Comparison of ENCODE assay signal across 1 cellular context in the genomic region with DNA sequence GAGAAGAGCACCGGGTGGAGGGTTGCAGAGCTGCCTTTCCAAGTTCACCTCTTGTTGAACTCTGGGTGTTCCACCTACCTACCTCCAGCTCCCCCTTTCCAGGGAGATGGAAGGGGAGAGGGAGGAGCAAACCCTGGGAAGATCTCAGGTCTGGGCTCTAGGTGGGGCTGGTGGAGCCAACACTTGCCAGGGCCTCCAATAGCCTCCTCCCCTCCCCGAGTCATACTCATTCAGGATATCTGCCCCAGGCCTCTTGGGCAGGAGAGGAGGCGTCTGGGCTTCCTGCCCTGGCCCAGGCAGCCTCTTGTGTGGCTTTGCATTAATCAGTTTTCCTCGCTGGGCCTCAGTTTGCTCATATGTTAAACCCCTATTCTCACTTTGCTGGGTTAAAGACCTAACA.
TF ChIP-seq lines count a peak whose summit lies in the region.

No MANE protein-coding gene starts in this region.

TF ChIP-seq in SK-N-SH, 30 proteins besides CTCF, POLR2A, EP300 and RAD21 (continued from another document):
- TF ChIP-seq, protein P1, sequence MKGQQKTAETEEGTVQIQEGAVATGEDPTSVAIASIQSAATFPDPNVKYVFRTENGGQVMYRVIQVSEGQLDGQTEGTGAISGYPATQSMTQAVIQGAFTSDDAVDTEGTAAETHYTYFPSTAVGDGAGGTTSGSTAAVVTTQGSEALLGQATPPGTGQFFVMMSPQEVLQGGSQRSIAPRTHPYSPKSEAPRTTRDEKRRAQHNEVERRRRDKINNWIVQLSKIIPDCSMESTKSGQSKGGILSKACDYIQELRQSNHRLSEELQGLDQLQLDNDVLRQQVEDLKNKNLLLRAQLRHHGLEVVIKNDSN (IDR thresholded peaks at IDR 0.05; ENCODE audit: borderline replicate concordance, low read depth): no peak
- TF ChIP-seq, protein P2, sequence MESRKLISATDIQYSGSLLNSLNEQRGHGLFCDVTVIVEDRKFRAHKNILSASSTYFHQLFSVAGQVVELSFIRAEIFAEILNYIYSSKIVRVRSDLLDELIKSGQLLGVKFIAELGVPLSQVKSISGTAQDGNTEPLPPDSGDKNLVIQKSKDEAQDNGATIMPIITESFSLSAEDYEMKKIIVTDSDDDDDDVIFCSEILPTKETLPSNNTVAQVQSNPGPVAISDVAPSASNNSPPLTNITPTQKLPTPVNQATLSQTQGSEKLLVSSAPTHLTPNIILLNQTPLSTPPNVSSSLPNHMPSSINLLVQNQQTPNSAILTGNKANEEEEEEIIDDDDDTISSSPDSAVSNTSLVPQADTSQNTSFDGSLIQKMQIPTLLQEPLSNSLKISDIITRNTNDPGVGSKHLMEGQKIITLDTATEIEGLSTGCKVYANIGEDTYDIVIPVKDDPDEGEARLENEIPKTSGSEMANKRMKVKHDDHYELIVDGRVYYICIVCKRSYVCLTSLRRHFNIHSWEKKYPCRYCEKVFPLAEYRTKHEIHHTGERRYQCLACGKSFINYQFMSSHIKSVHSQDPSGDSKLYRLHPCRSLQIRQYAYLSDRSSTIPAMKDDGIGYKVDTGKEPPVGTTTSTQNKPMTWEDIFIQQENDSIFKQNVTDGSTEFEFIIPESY (IDR thresholded peaks at IDR 0.05; ENCODE audit: borderline replicate concordance, low read depth): no peak
- no peak for TF ChIP-seq FOSL2 (IDR thresholded peaks at IDR 0.05; ENCODE audit: borderline replicate concordance, low read depth)
- no peak for TF ChIP-seq RXRA (IDR thresholded peaks at IDR 0.05; ENCODE audit: borderline replicate concordance, low read depth)
